In genomic region chr6:14366315-14366714, GRCh38 we compare ENCODE assay signal across 1 cellular context.
TF ChIP-seq lines count a peak whose summit lies in the region.

No MANE protein-coding gene starts in this region.

TF ChIP-seq in K562, 482 proteins besides CTCF, POLR2A, EP300 and RAD21:
- 0 out of 2 replicates have a peak, but pooled peaks have one; percentile 8 for TF ChIP-seq ZNF121 (CRISPR knock-in tag; conservative IDR thresholded peaks at IDR 0.05)
- no peak for TF ChIP-seq FOXK1 (CRISPR knock-in tag; IDR thresholded peaks at IDR 0.05; ENCODE audit: borderline replicate concordance)
